In the genomic region with DNA sequence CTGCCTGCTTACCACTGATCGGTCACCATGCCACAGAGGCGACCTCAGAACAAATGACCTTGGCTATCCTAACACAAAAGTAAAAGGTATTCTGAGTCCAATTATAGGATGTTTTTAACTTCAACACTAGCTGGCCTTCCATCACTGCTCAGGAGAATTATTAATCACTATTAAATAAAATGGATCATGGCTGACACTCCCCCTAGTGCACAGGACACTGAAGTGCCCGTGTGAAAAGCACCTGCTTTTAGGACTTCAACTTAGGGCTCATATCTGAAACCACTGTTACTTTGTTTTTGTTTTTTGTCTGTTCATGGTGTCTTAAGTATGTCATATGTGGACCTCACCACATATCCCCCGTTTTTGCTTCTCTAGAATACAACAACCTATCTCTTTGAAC, we compare ENCODE assay signal across 8 cellular contexts. TPM values are rescaled to one million over a fixed set of nuclear protein-coding genes. Genes with fewer than 3 reads are reported as not detected.
DNase-seq lines count a peak whose midpoint lies in the region; ATAC-seq, FAIRE-seq and TF ChIP-seq lines count a peak whose summit lies in the region.

No MANE protein-coding gene starts in this region.

- peak; percentile 58 for TF ChIP-seq CTCF in astrocyte (IDR thresholded peaks at IDR 0.05; ENCODE audit: insufficient read depth, low read depth, low read length)

- ATAC-seq in HG02981 (IDR thresholded peaks at IDR 0.05; ENCODE audit: unreplicated experiment) (peak; percentile 67), memory B cell (ENCODE audit: low read depth) (peak; percentile 39), GM21515 (IDR thresholded peaks at IDR 0.05; ENCODE audit: unreplicated experiment) (no peak)

- H4K20me1 ChIP-seq in astrocyte (ENCODE audit: insufficient read depth, low read length): peaks cover 67% of the 10 kb centered on the region

- no peaks in the 10 kb centered on the region for H3K27me3 ChIP-seq in astrocyte (ENCODE audit: insufficient read depth, low read length)

- H3K27ac Mint-ChIP-seq in astrocyte (ENCODE audit: unreplicated experiment): no peak overlapping the region
- no peak overlapping the region for H3K27ac Mint-ChIP-seq in memory B cell

- H3K36me3 Mint-ChIP-seq in astrocyte (ENCODE audit: low read depth, unreplicated experiment) (peaks cover 1% of the 10 kb centered on the region), memory B cell (peaks cover 25% of the 10 kb centered on the region)

- H3K9me3 Mint-ChIP-seq in astrocyte (ENCODE audit: unreplicated experiment): no peaks in the 10 kb centered on the region
- peaks cover 3% of the 10 kb centered on the region for H3K9me3 Mint-ChIP-seq in memory B cell

- no peak overlapping the region for H3K4me2 ChIP-seq in astrocyte (ENCODE audit: low read length)

- no peak for FAIRE-seq in astrocyte (lab: Jason Lieb, UNC)

- peak; percentile 59 for DNase-seq in D341Med (ENCODE audit: low spot score)
- DNase-seq in astrocyte (ENCODE audit: low read depth): no peak
- DNase-seq in memory B cell (ENCODE audit: low spot score in 2 of 2): no peak
- DNase-seq in DMS79 (lab: John Stamatoyannopoulos, UW): no peak
- DNase-seq in NCI-H1436 (lab: John Stamatoyannopoulos, UW): no peak
- DNase-seq in activated T-cell treated with anti-CD3 and anti-CD28 coated beads, Interleukin-2, amount 50 U/mL, for 1 hour: no peak

- H3K27me3 Mint-ChIP-seq in astrocyte (ENCODE audit: low read depth, unreplicated experiment) (no peaks in the 10 kb centered on the region), memory B cell (no peaks in the 10 kb centered on the region)

- no peak overlapping the region for H3K9ac ChIP-seq in astrocyte (ENCODE audit: low read length)

- H3K4me3 Mint-ChIP-seq in astrocyte (ENCODE audit: unreplicated experiment) (no peak overlapping the region), memory B cell (no peak overlapping the region)

- H2AFZ ChIP-seq in astrocyte (ENCODE audit: low read depth, low read length): no peak overlapping the region

- H3K4me3 ChIP-seq in astrocyte (ENCODE audit: insufficient read depth, low read depth, low read length): no peak overlapping the region

- peaks cover 24% of the 10 kb centered on the region for H3K79me2 ChIP-seq in astrocyte (ENCODE audit: insufficient read depth, low read length)

- no peak overlapping the region for H3K27ac ChIP-seq in astrocyte (ENCODE audit: low read depth, low read length)

- H3K9me3 ChIP-seq in astrocyte (ENCODE audit: insufficient read depth, low read depth, low read length): no peaks in the 10 kb centered on the region

- H3K4me1 Mint-ChIP-seq in astrocyte (ENCODE audit: low read depth, unreplicated experiment) (peaks cover 9% of the 10 kb centered on the region), memory B cell (peaks cover 12% of the 10 kb centered on the region)

- peaks cover 3% of the 10 kb centered on the region for H3K4me1 ChIP-seq in astrocyte (ENCODE audit: insufficient read depth, low read length)

- no peaks in the 10 kb centered on the region for H3K36me3 ChIP-seq in astrocyte (ENCODE audit: insufficient read depth, low read length)

RNA-seq across cellular contexts. Expression of gene STX18, which starts 33.9 kb away (rescaled TPM):
- total RNA-seq in astrocyte: 24.0 and 30.6 TPM in 2 replicates
